In genomic region chr6:52544325-52545022, GRCh38 we compare ENCODE assay signal across 12 cellular contexts. TPM values are rescaled to one million over a fixed set of nuclear protein-coding genes. Genes with fewer than 3 reads are reported as not detected.
DNase-seq lines count a peak whose midpoint lies in the region; ATAC-seq and TF ChIP-seq lines count a peak whose summit lies in the region.
"Had no signal": no experiment of that assay in that cellular context is flagged by ENCODE, and none has a peak within 500 bp of the region (broad histone marks: within the 10 kb centered on the region; RNA-seq: fewer than 3 reads in every experiment).

No MANE protein-coding gene starts in this region.

- H3K27ac ChIP-seq in Panc1 (ENCODE audit: low read length) (peak overlapping the region; percentile 96), foreskin keratinocyte (no peak overlapping the region), gastrocnemius medialis (peak overlapping the region; percentile 23 to 62 (median 46))
- no peak overlapping the region for H3K27ac ChIP-seq in naive thymus-derived CD4-positive, alpha-beta T cell (ENCODE audit: low read depth, low read length)

- TF ChIP-seq CTCF in Panc1 (IDR thresholded peaks at IDR 0.05), result no peak
- TF ChIP-seq CTCF in foreskin keratinocyte (conservative IDR thresholded peaks at IDR 0.05), result no peak
- TF ChIP-seq CTCF in gastrocnemius medialis (IDR thresholded peaks at IDR 0.05 in 4 of 5, conservative IDR thresholded peaks at IDR 0.05 in 1 of 5), result no peak

- CTCF ChIA-PET in Panc1 (lab: Charles Lee), result no interaction called here
- CTCF ChIA-PET in naive thymus-derived CD4-positive, alpha-beta T cell (lab: Charles Lee), result no interaction called here

- no peaks in the 10 kb centered on the region for H3K36me3 ChIP-seq in Panc1 (ENCODE audit: control insufficient read depth, insufficient read depth, low read length)
- no peaks in the 10 kb centered on the region for H3K36me3 ChIP-seq in gastrocnemius medialis
- H3K36me3 ChIP-seq in naive thymus-derived CD4-positive, alpha-beta T cell (ENCODE audit: control insufficient read depth in 2 of 3, insufficient read depth in 3 of 3, low read length in 3 of 3), result no peaks in the 10 kb centered on the region

- H3K4me3 ChIP-seq in Panc1 (ENCODE audit: low read depth in 2 of 2, low read length in 2 of 2) (peak overlapping the region in 1 of 2 experiments; percentile 25; a peak in 2 of 4 replicates), gastrocnemius medialis (no peak overlapping the region)
- no peak overlapping the region for H3K4me3 ChIP-seq in naive thymus-derived CD4-positive, alpha-beta T cell (ENCODE audit: low read length)

- peaks cover 13 to 51% (median 37%) of the 10 kb centered on the region in 7 donors for H3K4me1 Mint-ChIP-seq in naive thymus-derived CD4-positive, alpha-beta T cell

- in situ Hi-C loops in Panc1 (cut with HindIII; ENCODE audit: low pct_unique_long_range_greater_than_20kb, low sequenced_read_pairs), result no loop called here
- in situ Hi-C loops in gastrocnemius medialis (cut with MboI; ENCODE audit: low sequenced_read_pairs in 4 of 4), result no loop called here

- ATAC-seq in Panc1 (peak; percentile 64), foreskin keratinocyte (peak; percentile 43), gastrocnemius medialis (no peak), GM21825 (IDR thresholded peaks at IDR 0.05; ENCODE audit: unreplicated experiment) (no peak)
- ATAC-seq in naive thymus-derived CD4-positive, alpha-beta T cell, result no peak

- POLR2A ChIA-PET in Panc1 (lab: Charles Lee), result no interaction called here
- POLR2A ChIA-PET in naive thymus-derived CD4-positive, alpha-beta T cell (lab: Charles Lee), result no interaction called here

- H3K27me3 ChIP-seq in Panc1 (ENCODE audit: control insufficient read depth, insufficient read depth, low read length), result no peaks in the 10 kb centered on the region
- no peaks in the 10 kb centered on the region for H3K27me3 ChIP-seq in foreskin keratinocyte
- H3K27me3 ChIP-seq in gastrocnemius medialis, result no peaks in the 10 kb centered on the region
- no peaks in the 10 kb centered on the region for H3K27me3 ChIP-seq in naive thymus-derived CD4-positive, alpha-beta T cell (ENCODE audit: control insufficient read depth in 2 of 2, insufficient read depth in 2 of 2, low read length in 2 of 2)

- no peaks in the 10 kb centered on the region for H3K9me3 Mint-ChIP-seq in naive thymus-derived CD4-positive, alpha-beta T cell
- H3K9me3 Mint-ChIP-seq: T-helper 2 cell treated with Interferon-gamma antibody and Interleukin-4, amounts not matched to agents 5 μg/mL and 100 μg/mL, for 36 hours had no signal

- DNase-seq in DMS53 (lab: John Stamatoyannopoulos, UW) (peak; percentile 52), Panc1 (ENCODE audit: low read depth, low spot score) (peak; percentile 69), foreskin keratinocyte (no peak), gastrocnemius medialis (no peak)
- DNase-seq in naive thymus-derived CD4-positive, alpha-beta T cell, result no peak
- no peak for DNase-seq in activated CD4-positive, alpha-beta T cell treated with anti-CD3 and anti-CD28 coated beads, Interleukin-2, amount 50 U/mL, for 1 hour
- DNase-seq in activated CD4-positive, alpha-beta T cell treated with anti-CD3 and anti-CD28 coated beads for 48 hours, result no peak
- DNase-seq: left cardiac atrium; NCI-H1092; NK-92 treated with Interleukin-12 subunit alpha and Interleukin-12 subunit beta, amount 100 ng/mL, for 24 hours had no signal

- H3K4me3 Mint-ChIP-seq in naive thymus-derived CD4-positive, alpha-beta T cell, result no peak overlapping the region
- H3K4me3 Mint-ChIP-seq: T-helper 2 cell treated with Interferon-gamma antibody and Interleukin-4, amounts not matched to agents 5 μg/mL and 100 μg/mL, for 36 hours had no signal

- no TSS peak for BruUV-seq in Panc1 (replicated peaks; lab: Mats Ljungman, UMichigan)

- intact Hi-C loops in Panc1 (cut with micrococcal nuclease; ENCODE audit: unreplicated experiment), result no loop called here
- intact Hi-C loops in gastrocnemius medialis (cut with DNase I; ENCODE audit: low total_unique reads), result no loop called here
- intact Hi-C loops in naive thymus-derived CD4-positive, alpha-beta T cell (cut with micrococcal nuclease), result no loop called here

- no peaks in the 10 kb centered on the region for H3K27me3 Mint-ChIP-seq in naive thymus-derived CD4-positive, alpha-beta T cell

- no peak for TF ChIP-seq POLR2A in gastrocnemius medialis (IDR thresholded peaks at IDR 0.05)

- H3K9me3 ChIP-seq in Panc1 (ENCODE audit: control insufficient read depth, insufficient read depth, low read depth, low read length) (no peaks in the 10 kb centered on the region), gastrocnemius medialis (no peaks in the 10 kb centered on the region)
- H3K9me3 ChIP-seq in naive thymus-derived CD4-positive, alpha-beta T cell (ENCODE audit: control insufficient read depth in 2 of 3, low read length in 3 of 3), result no peaks in the 10 kb centered on the region

- H3K36me3 Mint-ChIP-seq in naive thymus-derived CD4-positive, alpha-beta T cell, result peaks cover 1 to 18% (median 6%) of the 10 kb centered on the region in 5 donors

- H3K27ac Mint-ChIP-seq in naive thymus-derived CD4-positive, alpha-beta T cell, result no peak overlapping the region
- H3K27ac Mint-ChIP-seq: T-helper 2 cell treated with Interferon-gamma antibody and Interleukin-4, amounts not matched to agents 5 μg/mL and 100 μg/mL, for 36 hours had no signal

- H3K4me1 ChIP-seq in Panc1 (ENCODE audit: control insufficient read depth, insufficient read depth, low read length), result peaks cover 97% of the 10 kb centered on the region
- H3K4me1 ChIP-seq in foreskin keratinocyte, result peaks cover 38% of the 10 kb centered on the region
- H3K4me1 ChIP-seq in gastrocnemius medialis, result peaks cover 18 to 21% of the 10 kb centered on the region in 2 donors
- no peaks in the 10 kb centered on the region for H3K4me1 ChIP-seq in naive thymus-derived CD4-positive, alpha-beta T cell (ENCODE audit: control insufficient read depth in 2 of 2, insufficient read depth in 2 of 2, low read length in 2 of 2)

RNA-seq across cellular contexts. Expression of gene TRAM2, which starts 32.4 kb away (rescaled TPM):
- total RNA-seq in Panc1 (2021; ENCODE audit: unreplicated experiment), result 56.7 TPM
- 32.2 TPM for polyA plus RNA-seq in Panc1 (2012; ENCODE audit: insufficient read length)
- 23.3 and 34.9 TPM in 2 replicates for total RNA-seq in foreskin keratinocyte
- polyA plus RNA-seq in foreskin keratinocyte, result 7.7 and 9.1 TPM in 2 replicates
- 1 to 10 TPM; 2.4 to 4.5 (median 3.6) TPM for total RNA-seq in gastrocnemius medialis
- total RNA-seq in naive thymus-derived CD4-positive, alpha-beta T cell, result 10 to 100 TPM in 4 of 5 experiments, 1 to 10 TPM in 1; 8.9 to 10.9 (median 10.3) TPM
- 1 to 10 TPM; 3.2 to 4.5 TPM for polyA plus RNA-seq in naive thymus-derived CD4-positive, alpha-beta T cell

Comparison
In these comparisons a context has a peak if more than half of its experiments do, and no peak if none do; other contexts are left out.
1. DNase-seq: peak in DMS53 (single experiment) and Panc1 (single experiment); none in foreskin keratinocyte (0 of 2), gastrocnemius medialis (0 of 2), naive thymus-derived CD4-positive, alpha-beta T cell (0 of 9), activated CD4-positive, alpha-beta T cell treated with anti-CD3 and anti-CD28 coated beads, Interleukin-2, amount 50 U/mL, for 1 hour (single experiment) and activated CD4-positive, alpha-beta T cell treated with anti-CD3 and anti-CD28 coated beads for 48 hours (single experiment).
2. ATAC-seq: peak in Panc1 (single experiment) and foreskin keratinocyte (single experiment); none in gastrocnemius medialis (0 of 2), GM21825 (single experiment) and naive thymus-derived CD4-positive, alpha-beta T cell (single experiment).
3. H3K27ac ChIP-seq: peak in Panc1 (single experiment) and gastrocnemius medialis (4 of 4); none in foreskin keratinocyte (single experiment) and naive thymus-derived CD4-positive, alpha-beta T cell (single experiment).